In genomic region chr14:68759017-68759569, GRCh38 we compare ENCODE assay signal across 1 cellular context.
A peak's percentile ranks its signal among the peaks of the same experiment; 100 is the strongest.
TF ChIP-seq lines count a peak whose summit lies in the region.

No MANE protein-coding gene starts in this region.

TF ChIP-seq in HepG2, 621 proteins besides CTCF, POLR2A, EP300 and RAD21:
- no peak for TF ChIP-seq ATF5 (CRISPR knock-in tag; IDR thresholded peaks at IDR 0.05; ENCODE audit: low read depth)
- TF ChIP-seq THAP9 (CRISPR knock-in tag; IDR thresholded peaks at IDR 0.05; ENCODE audit: borderline replicate concordance) = no peak
- peak; percentile 42 for TF ChIP-seq TEAD3 (CRISPR knock-in tag; optimal IDR thresholded peaks at IDR 0.05; ENCODE audit: borderline replicate concordance)
- no peak for TF ChIP-seq MIER3 (CRISPR knock-in tag; IDR thresholded peaks at IDR 0.05; ENCODE audit: borderline replicate concordance)
- TF ChIP-seq ZNF136 (CRISPR knock-in tag; IDR thresholded peaks at IDR 0.05; ENCODE audit: low read depth) = no peak
- peak; percentile 85 for TF ChIP-seq ZNF629 (CRISPR knock-in tag; conservative IDR thresholded peaks at IDR 0.05)
- no peak for TF ChIP-seq CSRNP1 (CRISPR knock-in tag; IDR thresholded peaks at IDR 0.05)
- TF ChIP-seq CEBPG (CRISPR knock-in tag; IDR thresholded peaks at IDR 0.05) = peak; percentile 16; the same call in 1 of the 2 replicates
- TF ChIP-seq ZNF724P (CRISPR knock-in tag; IDR thresholded peaks at IDR 0.05; ENCODE audit: borderline replicate concordance) = no peak
- TF ChIP-seq BCL6 (CRISPR knock-in tag; IDR thresholded peaks at IDR 0.05) = peak; percentile 94
- TF ChIP-seq MTA3 (CRISPR knock-in tag; IDR thresholded peaks at IDR 0.05) = no peak
- TF ChIP-seq DBP (CRISPR knock-in tag; IDR thresholded peaks at IDR 0.05; ENCODE audit: not compliant biosample characterization) = no peak
- no peak for TF ChIP-seq KLF11 (CRISPR knock-in tag; IDR thresholded peaks at IDR 0.05)
- no peak for TF ChIP-seq ZNF530 (CRISPR knock-in tag; IDR thresholded peaks at IDR 0.05; ENCODE audit: low read depth)
- no peak for TF ChIP-seq ZFP90 (CRISPR knock-in tag; IDR thresholded peaks at IDR 0.05; ENCODE audit: borderline replicate concordance)
- peak; percentile 37 for TF ChIP-seq ZEB1 (IDR thresholded peaks at IDR 0.05; ENCODE audit: insufficient replicate concordance, low read depth)
- no peak for TF ChIP-seq ZNF350 (CRISPR knock-in tag; IDR thresholded peaks at IDR 0.05; ENCODE audit: borderline replicate concordance, low read depth)
- no peak for TF ChIP-seq ZIK1 (CRISPR knock-in tag; IDR thresholded peaks at IDR 0.05; ENCODE audit: borderline replicate concordance, low read depth)
- TF ChIP-seq ZNF777 (CRISPR knock-in tag; IDR thresholded peaks at IDR 0.05) = no peak
- peak; percentile 28; the same call in 1 of the 2 replicates for TF ChIP-seq RARA (CRISPR knock-in tag; IDR thresholded peaks at IDR 0.05)
- TF ChIP-seq ZSCAN5A (CRISPR knock-in tag; IDR thresholded peaks at IDR 0.05; ENCODE audit: borderline replicate concordance) = no peak
- no peak for TF ChIP-seq ZNF557 (CRISPR knock-in tag; IDR thresholded peaks at IDR 0.05)
- TF ChIP-seq FOXO4 (CRISPR knock-in tag; conservative IDR thresholded peaks at IDR 0.05) = no peak
- TF ChIP-seq ZNF549 (CRISPR knock-in tag; IDR thresholded peaks at IDR 0.05) = no peak
- peak; percentile 35; the same call in 1 of the 2 replicates for TF ChIP-seq CEBPB (IDR thresholded peaks at IDR 0.05; ENCODE audit: borderline replicate concordance, low read depth, low read length)
- no peak for TF ChIP-seq MTF1 (CRISPR knock-in tag; IDR thresholded peaks at IDR 0.05)
- no peak for TF ChIP-seq SNAPC4 (CRISPR knock-in tag; IDR thresholded peaks at IDR 0.05)
- no peak for TF ChIP-seq HOMEZ (CRISPR knock-in tag; IDR thresholded peaks at IDR 0.05; ENCODE audit: low read depth)
- TF ChIP-seq TFAP4 (IDR thresholded peaks at IDR 0.05; ENCODE audit: borderline replicate concordance, low read depth) = peak; percentile 57; the same call in 1 of the 2 replicates
